2 cellular contexts compared by ENCODE assay signal in genomic region chr11:65213322-65214211, GRCh38.
TF ChIP-seq lines count a peak whose summit lies in the region.

No MANE protein-coding gene starts in this region.

TF ChIP-seq in SK-N-SH treated with all-trans-retinoic acid at 6 μM for 48 hours, 23 proteins besides CTCF, POLR2A, EP300 and RAD21 (continued from another document):
- TF ChIP-seq CREB5 (CRISPR knock-in tag; IDR thresholded peaks at IDR 0.05; ENCODE audit: low read depth), result no peak
- no peak for TF ChIP-seq ZC3H10 (CRISPR knock-in tag; IDR thresholded peaks at IDR 0.05)
- no peak for TF ChIP-seq BACH2 (CRISPR knock-in tag; IDR thresholded peaks at IDR 0.05; ENCODE audit: borderline replicate concordance)
- no peak for TF ChIP-seq ESRRG (CRISPR knock-in tag; IDR thresholded peaks at IDR 0.05)
- TF ChIP-seq PATZ1 (CRISPR knock-in tag; IDR thresholded peaks at IDR 0.05; ENCODE audit: borderline replicate concordance), result no peak
- no peak for TF ChIP-seq RARB (CRISPR knock-in tag; IDR thresholded peaks at IDR 0.05)
- no peak for TF ChIP-seq TOX (CRISPR knock-in tag; IDR thresholded peaks at IDR 0.05; ENCODE audit: borderline replicate concordance)
- TF ChIP-seq, protein P1, sequence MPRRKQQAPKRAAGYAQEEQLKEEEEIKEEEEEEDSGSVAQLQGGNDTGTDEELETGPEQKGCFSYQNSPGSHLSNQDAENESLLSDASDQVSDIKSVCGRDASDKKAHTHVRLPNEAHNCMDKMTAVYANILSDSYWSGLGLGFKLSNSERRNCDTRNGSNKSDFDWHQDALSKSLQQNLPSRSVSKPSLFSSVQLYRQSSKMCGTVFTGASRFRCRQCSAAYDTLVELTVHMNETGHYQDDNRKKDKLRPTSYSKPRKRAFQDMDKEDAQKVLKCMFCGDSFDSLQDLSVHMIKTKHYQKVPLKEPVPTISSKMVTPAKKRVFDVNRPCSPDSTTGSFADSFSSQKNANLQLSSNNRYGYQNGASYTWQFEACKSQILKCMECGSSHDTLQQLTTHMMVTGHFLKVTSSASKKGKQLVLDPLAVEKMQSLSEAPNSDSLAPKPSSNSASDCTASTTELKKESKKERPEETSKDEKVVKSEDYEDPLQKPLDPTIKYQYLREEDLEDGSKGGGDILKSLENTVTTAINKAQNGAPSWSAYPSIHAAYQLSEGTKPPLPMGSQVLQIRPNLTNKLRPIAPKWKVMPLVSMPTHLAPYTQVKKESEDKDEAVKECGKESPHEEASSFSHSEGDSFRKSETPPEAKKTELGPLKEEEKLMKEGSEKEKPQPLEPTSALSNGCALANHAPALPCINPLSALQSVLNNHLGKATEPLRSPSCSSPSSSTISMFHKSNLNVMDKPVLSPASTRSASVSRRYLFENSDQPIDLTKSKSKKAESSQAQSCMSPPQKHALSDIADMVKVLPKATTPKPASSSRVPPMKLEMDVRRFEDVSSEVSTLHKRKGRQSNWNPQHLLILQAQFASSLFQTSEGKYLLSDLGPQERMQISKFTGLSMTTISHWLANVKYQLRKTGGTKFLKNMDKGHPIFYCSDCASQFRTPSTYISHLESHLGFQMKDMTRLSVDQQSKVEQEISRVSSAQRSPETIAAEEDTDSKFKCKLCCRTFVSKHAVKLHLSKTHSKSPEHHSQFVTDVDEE (CRISPR knock-in tag; IDR thresholded peaks at IDR 0.05), result no peak
- no peak for TF ChIP-seq SNAI2 (CRISPR knock-in tag; IDR thresholded peaks at IDR 0.05)
- TF ChIP-seq ZNF565 (CRISPR knock-in tag; conservative IDR thresholded peaks at IDR 0.05; ENCODE audit: low read depth), result no peak

TF ChIP-seq in SK-N-SH, 30 proteins besides CTCF, POLR2A, EP300 and RAD21 (continued from another document):
- TF ChIP-seq REST (IDR thresholded peaks at IDR 0.05; ENCODE audit: low read depth, low read length) (no peak), RCOR1 (IDR thresholded peaks at IDR 0.05; ENCODE audit: low read length) (no peak), TEAD4 (IDR thresholded peaks at IDR 0.05; ENCODE audit: borderline replicate concordance, insufficient read depth) (no peak)
